Comparison of ENCODE assay signal across 24 cellular contexts in the genomic region with DNA sequence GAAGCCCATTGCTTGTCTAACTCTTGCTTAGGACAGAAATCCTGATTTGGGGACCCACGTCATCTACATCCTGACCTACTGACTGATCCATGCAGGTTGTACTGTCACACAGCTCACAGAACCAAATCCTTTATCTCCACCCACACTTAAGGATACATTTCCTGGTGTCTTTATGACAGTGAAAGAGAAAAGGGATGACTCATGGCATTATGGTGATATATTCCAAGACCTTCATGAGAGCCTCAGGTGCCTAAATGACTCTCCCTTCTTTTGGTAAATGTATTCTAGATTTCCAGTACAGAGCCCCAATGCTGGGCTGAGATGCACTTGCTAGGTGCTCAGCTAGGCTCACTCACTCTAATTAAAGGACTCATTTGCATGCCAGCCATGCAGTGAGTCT. TPM values are rescaled to one million over a fixed set of nuclear protein-coding genes. Genes with fewer than 3 reads are reported as not detected.
"Had no signal": no experiment of that assay in that cellular context is flagged by ENCODE, and none has a peak within 500 bp of the region (broad histone marks: within the 10 kb centered on the region; RNA-seq: fewer than 3 reads in every experiment).

No MANE protein-coding gene starts in this region.

- H3K4me3 Mint-ChIP-seq: IgD-negative memory B cell had no signal

- H3K27ac ChIP-seq: KMS-11, RWPE1 had no signal

- H3K4me2 ChIP-seq: KMS-11, SK-N-SH had no signal

- ATAC-seq: K562, Panc1 had no signal

- H3K36me3 Mint-ChIP-seq: IgD-negative memory B cell had no signal

- H3K4me3 ChIP-seq: K562 had no signal

- H3K9me3 ChIP-seq: SK-N-SH had no signal

- H3K9ac ChIP-seq: KMS-11, SK-N-SH had no signal

- H3K9me2 ChIP-seq: SK-N-SH had no signal

- H3K4me1 Mint-ChIP-seq: IgD-negative memory B cell had no signal

- DNase-seq: Kasumi-1, MM.1S, NCI-H1092 treated with DMSO at 0.1 percent for 48 hours, NCI-H1436, NCI-H187, NCI-H2029, NCI-H2081 treated with DMSO at 0.1 percent for 48 hours, NCI-H2171, NCI-H226, NCI-H446, NCI-H510A, NCI-H524 treated with DMSO at 0.1 percent for 48 hours, NCI-H69, NCI-H774, SHP77, SK-N-SH had no signal

RNA-seq across cellular contexts. Expression of a gene that starts 26.0 kb away (rescaled TPM):
- total RNA-seq: HT1080, K562, M059J had no signal

RNA-seq across cellular contexts. Expression of a gene that starts 47.7 kb away (rescaled TPM):
- total RNA-seq: HT1080, K562, M059J, SK-MEL-5 had no signal
